ENCODE assay signal across 14 cellular contexts in the genomic region with DNA sequence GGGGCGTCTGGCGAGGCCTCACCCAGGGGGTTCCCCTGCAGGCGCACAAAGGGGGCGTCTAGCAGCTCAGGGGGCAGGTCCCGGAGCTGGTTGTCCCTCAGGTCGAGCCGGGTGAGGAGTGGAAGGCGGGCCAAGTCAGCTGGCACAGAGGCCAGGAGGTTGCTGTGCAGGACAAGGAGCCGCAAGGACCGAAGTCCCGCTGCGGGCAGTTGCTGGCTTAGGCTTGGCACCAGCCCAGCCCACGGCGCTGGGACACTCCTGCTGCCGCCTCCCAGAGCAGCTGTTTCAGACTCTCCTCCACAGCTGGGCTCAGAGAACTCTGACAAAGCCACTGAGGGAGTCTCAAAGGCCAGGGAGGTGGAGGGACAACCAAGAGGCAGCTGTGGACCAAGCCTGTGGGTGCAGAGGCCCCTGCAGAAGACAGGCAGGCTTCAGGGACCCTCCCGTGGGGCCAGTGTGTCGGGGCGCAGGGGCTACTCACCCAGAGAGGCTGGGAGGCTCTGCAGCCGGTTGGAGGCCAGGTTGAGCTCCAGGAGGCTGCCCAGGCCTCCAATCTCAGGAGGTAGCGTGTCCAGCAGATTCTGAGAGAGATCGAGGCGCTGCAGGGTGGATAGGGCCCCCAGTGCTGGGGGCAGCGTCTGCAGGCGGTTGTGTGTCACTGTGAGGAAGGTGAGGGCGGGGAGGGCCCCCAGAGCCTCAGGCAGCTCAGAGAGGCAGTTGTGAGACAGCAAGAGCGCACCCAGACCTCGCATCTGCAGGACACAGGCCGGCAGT. TPM values are rescaled to one million over a fixed set of nuclear protein-coding genes. Genes with fewer than 3 reads are reported as not detected.
A peak's percentile ranks its signal among the peaks of the same experiment; 100 is the strongest.
DNase-seq lines count a peak whose midpoint lies in the region; ATAC-seq and TF ChIP-seq lines count a peak whose summit lies in the region.
"Had no signal": no experiment of that assay in that cellular context is flagged by ENCODE, and none has a peak within 500 bp of the region (broad histone marks: within the 10 kb centered on the region; RNA-seq: fewer than 3 reads in every experiment).

No MANE protein-coding gene starts in this region.

- no peaks in the 10 kb centered on the region for H3K36me3 ChIP-seq in Caco-2 (ENCODE audit: control insufficient read depth, insufficient read depth, low read length)

- CTCF ChIA-PET in Caco-2 (lab: Charles Lee), result no interaction called here

- DNase-seq in Caco-2 (no peak), NOMO-1 treated with dmso at 0.1 percent for 144 hours (lab: John Stamatoyannopoulos, UW; ENCODE audit: unreplicated experiment) (no peak), cerebellar nuclear complex (lab: John Stamatoyannopoulos, UW) (no peak)
- DNase-seq in activated naive CD8-positive, alpha-beta T cell treated with anti-CD3 and anti-CD28 coated beads, Interleukin-2, amount 50 U/mL, for 24 hours, result no peak
- DNase-seq: aorta; CD4-positive, CD25-positive, alpha-beta regulatory T cell; dorsolateral prefrontal cortex; foreskin melanocyte; islet precursor cell; stimulated activated CD4-positive, alpha-beta T cell treated with anti-CD3 and anti-CD28 coated beads, Interleukin-2, amount 100 ng/mL, for 48 hours; T-cell had no signal

- H3K27ac Mint-ChIP-seq in Caco-2 (ENCODE audit: unreplicated experiment), result no peak overlapping the region
- no peak overlapping the region for H3K27ac Mint-ChIP-seq in activated naive CD8-positive, alpha-beta T cell treated with anti-CD3 and anti-CD28 coated beads, Interleukin-2, amount 50 U/mL, for 24 hours
- H3K27ac Mint-ChIP-seq: stimulated activated naive CD8-positive, alpha-beta T cell treated with anti-CD3 and anti-CD28 coated beads, Interleukin-15, Interleukin-2, amounts not matched to agents 100 ng/mL and 50 ng/mL, for 24 hours; T-cell had no signal

- peaks cover 14% of the 10 kb centered on the region; the same call in 1 of the 2 replicates for H3K4me1 ChIP-seq in Caco-2

- no peaks in the 10 kb centered on the region for H3K4me1 Mint-ChIP-seq in Caco-2 (ENCODE audit: low read depth, unreplicated experiment)
- peaks cover 9% of the 10 kb centered on the region for H3K4me1 Mint-ChIP-seq in activated naive CD8-positive, alpha-beta T cell treated with anti-CD3 and anti-CD28 coated beads, Interleukin-2, amount 50 U/mL, for 24 hours

- H3K27me3 ChIP-seq in Caco-2 (replicated peaks; ENCODE audit: control insufficient read depth, insufficient read depth, low read length), result no peaks in the 10 kb centered on the region
- H3K27me3 ChIP-seq: dorsolateral prefrontal cortex had no signal

- H3K9me3 ChIP-seq in Caco-2, result no peaks in the 10 kb centered on the region

- no peaks in the 10 kb centered on the region for H3K9me3 Mint-ChIP-seq in Caco-2 (ENCODE audit: unreplicated experiment)
- H3K9me3 Mint-ChIP-seq in activated naive CD8-positive, alpha-beta T cell treated with anti-CD3 and anti-CD28 coated beads, Interleukin-2, amount 50 U/mL, for 24 hours, result no peaks in the 10 kb centered on the region
- H3K9me3 Mint-ChIP-seq: CD4-positive, CD25-positive, alpha-beta regulatory T cell; stimulated activated naive CD8-positive, alpha-beta T cell treated with anti-CD3 and anti-CD28 coated beads, Interleukin-15, Interleukin-2, amounts not matched to agents 100 ng/mL and 50 ng/mL, for 24 hours; T-cell had no signal

- peak overlapping the region; percentile 93; the same call in 1 of the 2 replicates for H3K27ac ChIP-seq in 22Rv1

- intact Hi-C loops in Caco-2 (cut with micrococcal nuclease; ENCODE audit: unreplicated experiment), result no loop called here

- ATAC-seq in activated naive CD8-positive, alpha-beta T cell treated with anti-CD3 and anti-CD28 coated beads, Interleukin-2, amount 50 U/mL, for 24 hours, result no peak
- ATAC-seq in HG02884 (IDR thresholded peaks at IDR 0.05; ENCODE audit: unreplicated experiment), result no peak
- ATAC-seq: T-cell had no signal

- peaks cover 25% of the 10 kb centered on the region for H3K36me3 Mint-ChIP-seq in Caco-2 (ENCODE audit: insufficient read depth, unreplicated experiment)
- H3K36me3 Mint-ChIP-seq in activated naive CD8-positive, alpha-beta T cell treated with anti-CD3 and anti-CD28 coated beads, Interleukin-2, amount 50 U/mL, for 24 hours (ENCODE audit: low read depth), result no peaks in the 10 kb centered on the region
- H3K36me3 Mint-ChIP-seq: CD4-positive, CD25-positive, alpha-beta regulatory T cell; T-cell had no signal

- H3K27me3 Mint-ChIP-seq in Caco-2 (ENCODE audit: insufficient read depth, unreplicated experiment), result no peaks in the 10 kb centered on the region
- H3K27me3 Mint-ChIP-seq in activated naive CD8-positive, alpha-beta T cell treated with anti-CD3 and anti-CD28 coated beads, Interleukin-2, amount 50 U/mL, for 24 hours, result no peaks in the 10 kb centered on the region
- H3K27me3 Mint-ChIP-seq: CD4-positive, CD25-positive, alpha-beta regulatory T cell; stimulated activated naive CD8-positive, alpha-beta T cell treated with anti-CD3 and anti-CD28 coated beads, Interleukin-15, Interleukin-2, amounts not matched to agents 100 ng/mL and 50 ng/mL, for 24 hours; T-cell had no signal

- POLR2A ChIA-PET in Caco-2 (lab: Charles Lee), result no interaction called here

- H3K4me3 Mint-ChIP-seq in Caco-2 (ENCODE audit: unreplicated experiment), result peak overlapping the region; percentile 33
- peak overlapping the region; percentile 43 for H3K4me3 Mint-ChIP-seq in activated naive CD8-positive, alpha-beta T cell treated with anti-CD3 and anti-CD28 coated beads, Interleukin-2, amount 50 U/mL, for 24 hours

- no peak overlapping the region for H3K4me3 ChIP-seq in Caco-2 (ENCODE audit: low read depth, low read length)

- BruUV-seq in Caco-2 (replicated peaks; lab: Mats Ljungman, UMichigan), result no TSS peak

- no peak for TF ChIP-seq CTCF in 22Rv1 (IDR thresholded peaks at IDR 0.05)
- no peak for TF ChIP-seq CTCF in Caco-2 (IDR thresholded peaks at IDR 0.05; ENCODE audit: insufficient read depth in 1 of 2, low read depth in 1 of 2, low read length in 1 of 2, severe bottlenecking in 1 of 2, unreplicated experiment in 1 of 2)

RNA-seq across cellular contexts. Expression of gene PIDD1, which starts 2.2 kb away (rescaled TPM):
- total RNA-seq in Caco-2 (2022), result 21.3 and 25.3 TPM in 2 replicates

RNA-seq across cellular contexts. Expression of gene SLC25A22, which starts 4.8 kb away (rescaled TPM):
- total RNA-seq in Caco-2 (2022), result 31.8 and 37.6 TPM in 2 replicates

RNA-seq across cellular contexts. Expression of gene RPLP2, which starts 6.9 kb away (rescaled TPM):
- 2,622 and 2,843 TPM in 2 replicates for total RNA-seq in Caco-2 (2022)

RNA-seq across cellular contexts. Expression of gene CEND1, which starts 13.0 kb away (rescaled TPM):
- total RNA-seq in Caco-2 (2022), result not detected in 2 replicates
- total RNA-seq: aorta; CD4-positive, CD25-positive, alpha-beta regulatory T cell had no signal

RNA-seq across cellular contexts. Expression of gene PNPLA2, which starts 15.8 kb away (rescaled TPM):
- 84.7 and 93.6 TPM in 2 replicates for total RNA-seq in Caco-2 (2022)
